8 cellular contexts compared by ENCODE assay signal in the genomic region with DNA sequence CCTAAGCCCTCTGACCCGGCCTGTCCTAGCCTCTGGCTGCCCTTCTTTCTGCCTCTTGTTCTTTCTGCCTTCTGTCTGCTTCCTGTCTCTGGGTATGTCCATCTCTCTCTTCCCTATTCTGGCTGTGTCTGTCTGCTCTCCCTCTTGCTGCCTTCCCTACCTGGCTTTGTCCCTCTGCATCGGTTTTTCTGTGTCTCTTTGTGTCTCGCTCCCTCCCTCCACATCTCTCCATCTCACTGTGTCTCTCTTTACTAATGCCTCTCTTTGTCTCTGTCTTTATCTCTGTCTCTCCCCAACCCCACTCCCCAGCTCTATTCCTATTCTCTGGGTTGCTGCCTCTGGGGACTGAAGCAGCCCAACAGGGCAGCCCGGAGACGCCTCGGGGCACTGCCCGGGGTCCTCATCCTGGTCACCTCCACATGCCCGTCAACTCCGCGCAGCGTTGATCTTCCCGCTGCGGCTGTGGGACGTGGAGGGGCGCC. TPM values are rescaled to one million over a fixed set of nuclear protein-coding genes. Genes with fewer than 3 reads are reported as not detected.
A peak's percentile ranks its signal among the peaks of the same experiment; 100 is the strongest.
DNase-seq lines count a peak whose midpoint lies in the region; ATAC-seq, FAIRE-seq and TF ChIP-seq lines count a peak whose summit lies in the region.

No MANE protein-coding gene starts in this region.

- H3K27ac ChIP-seq in duodenal mucosa (ENCODE audit: low read depth, low read length) (no peak overlapping the region), pancreas (no peak overlapping the region)

- peaks cover 35 to 60% of the 10 kb centered on the region in 2 donors for H3K4me1 ChIP-seq in duodenal mucosa (ENCODE audit: control insufficient read depth in 1 of 2, insufficient read depth in 2 of 2, low read length in 2 of 2)
- H3K4me1 ChIP-seq in pancreas, result peaks cover 0 to 34% (median 3%) of the 10 kb centered on the region in 3 donors

- intact Hi-C loops in pancreas (cut with DNase I), result no loop called here

- H3K4me3 ChIP-seq in duodenal mucosa (ENCODE audit: low read depth in 1 of 2, low read length in 2 of 2) (peak overlapping the region; percentile 64 to 71), pancreas (peak overlapping the region in 3 of 4 donors; percentile 1 to 59 (median 45))

- H3K9ac ChIP-seq in duodenal mucosa (ENCODE audit: low read depth in 1 of 2, low read length in 2 of 2), result no peak overlapping the region

- WGBS in pancreas, 2 donors, result 3% methylated on average over 15 of the region's 15 CpGs

- H3K36me3 ChIP-seq in duodenal mucosa (ENCODE audit: control insufficient read depth in 1 of 2, insufficient read depth in 2 of 2, low read length in 2 of 2), result peaks cover 0 to under 1% of the 10 kb centered on the region in 2 donors
- no peaks in the 10 kb centered on the region for H3K36me3 ChIP-seq in pancreas

- ATAC-seq in pancreas, result no peak
- no peak for ATAC-seq in HG03571 (IDR thresholded peaks at IDR 0.05; ENCODE audit: unreplicated experiment)
- ATAC-seq in GM19452 (IDR thresholded peaks at IDR 0.05; ENCODE audit: unreplicated experiment), result no peak

- DNase-seq in NCI-H2171 treated with DMSO at 0.1 percent for 48 hours (lab: John Stamatoyannopoulos, UW) (peak; percentile 68), NCI-H2171 (lab: John Stamatoyannopoulos, UW) (no peak), NCI-H748 (lab: John Stamatoyannopoulos, UW; ENCODE audit: unreplicated experiment) (peak; percentile 71), pancreas (no peak), AML-193 (lab: John Stamatoyannopoulos, UW) (no peak)

- H3K9me3 ChIP-seq in duodenal mucosa (ENCODE audit: control insufficient read depth in 1 of 2, low read length in 2 of 2) (no peaks in the 10 kb centered on the region), pancreas (no peaks in the 10 kb centered on the region)

- FAIRE-seq in pancreas (lab: Jason Lieb, UNC), result no peak

- TF ChIP-seq CTCF in pancreas (IDR thresholded peaks at IDR 0.05), result no peak

- H3K27me3 ChIP-seq in duodenal mucosa (ENCODE audit: control insufficient read depth in 1 of 2, insufficient read depth in 2 of 2, low read length in 2 of 2), result peaks cover 66 to 74% of the 10 kb centered on the region in 2 donors
- H3K27me3 ChIP-seq in pancreas, result peaks cover 0 to 4% (median 0%) of the 10 kb centered on the region in 4 donors

RNA-seq across cellular contexts. Expression of gene SHMT2, which starts 10.1 kb away (rescaled TPM):
- 100 to 1,000 TPM in 1 of 6 donors, 10 to 100 TPM in 5; 44.8 to 183 (median 63.9) TPM for total RNA-seq in pancreas
- polyA plus RNA-seq in pancreas, result 10 to 100 TPM; 20.0 to 29.8 TPM

RNA-seq across cellular contexts. Expression of gene STAC3, which starts 11.4 kb away (rescaled TPM):
- 1 to 10 TPM in 2 of 6 donors, under 1 TPM in 4; 0.46 to 2.1 (median 0.76) TPM for total RNA-seq in pancreas
- 1 to 10 TPM; 2.5 to 3.0 TPM for polyA plus RNA-seq in pancreas

RNA-seq across cellular contexts. Expression of gene NXPH4, which starts 23.0 kb away (rescaled TPM):
- total RNA-seq in pancreas, result 1 to 10 TPM in 4 of 6 donors, under 1 TPM in 2; 0.37 to 3.3 (median 1.2) TPM
- polyA plus RNA-seq in pancreas, result under 1 TPM; 0.28 to 0.38 TPM

Comparison
In these comparisons a context has a peak if more than half of its experiments do, and no peak if none do; other contexts are left out.
1. DNase-seq: peak in NCI-H2171 treated with DMSO at 0.1 percent for 48 hours (single experiment) and NCI-H748 (single experiment); none in NCI-H2171 (single experiment), pancreas (0 of 6) and AML-193 (0 of 2).